17 cellular contexts compared by ENCODE assay signal in the genomic region with DNA sequence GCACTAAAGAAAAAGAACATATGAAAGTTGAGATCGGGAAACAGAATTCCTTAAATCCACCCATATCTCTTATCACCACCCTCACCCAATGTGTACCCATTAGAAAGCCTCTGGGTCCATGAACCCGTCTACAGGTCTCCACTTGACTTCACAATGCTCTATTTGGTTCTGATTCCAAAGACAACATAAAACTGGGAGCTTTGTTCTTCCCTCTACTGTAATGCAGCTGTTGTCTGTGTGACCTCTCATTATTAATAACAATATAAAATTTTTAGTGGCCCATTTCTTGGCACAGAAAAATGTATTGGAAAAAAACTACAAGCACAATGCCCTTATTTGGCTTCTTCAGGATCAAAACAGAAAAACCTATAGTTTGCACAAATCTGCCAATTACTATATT. TPM values are rescaled to one million over a fixed set of nuclear protein-coding genes. Genes with fewer than 3 reads are reported as not detected.
A peak's percentile ranks its signal among the peaks of the same experiment; 100 is the strongest.
DNase-seq lines count a peak whose midpoint lies in the region; FAIRE-seq and TF ChIP-seq lines count a peak whose summit lies in the region.
"Had no signal": no experiment of that assay in that cellular context is flagged by ENCODE, and none has a peak within 500 bp of the region (broad histone marks: within the 10 kb centered on the region; RNA-seq: fewer than 3 reads in every experiment).

No MANE protein-coding gene starts in this region.

- FAIRE-seq in endothelial cell of umbilical vein (lab: Jason Lieb, UNC) = no peak
- FAIRE-seq: GM12891, GM18507, H54 had no signal

- no peak overlapping the region for H2AFZ ChIP-seq in endothelial cell of umbilical vein (ENCODE audit: low read depth, low read length)

- H3K36me3 ChIP-seq in endothelial cell of umbilical vein (ENCODE audit: control insufficient read depth in 2 of 2, extremely low read depth in 1 of 2, insufficient read depth in 2 of 2, low read length in 2 of 2) = no peaks in the 10 kb centered on the region
- H3K36me3 ChIP-seq: HAP-1 had no signal

- peaks cover 2% of the 10 kb centered on the region for H4K20me1 ChIP-seq in endothelial cell of umbilical vein (replicated peaks; ENCODE audit: control insufficient read depth, extremely low read depth, insufficient read depth, low read length)

- no peak overlapping the region for H3K4me2 ChIP-seq in endothelial cell of umbilical vein (ENCODE audit: insufficient read depth, low read length)

- intact Hi-C loops in endothelial cell of umbilical vein (cut with micrococcal nuclease) = no loop called here

- no peak for TF ChIP-seq CTCF in LNCaP clone FGC (IDR thresholded peaks at IDR 0.05; ENCODE audit: control insufficient read depth, extremely low read depth, insufficient read depth)
- no peak for TF ChIP-seq CTCF in endothelial cell of umbilical vein (IDR thresholded peaks at IDR 0.05; ENCODE audit: extremely low read depth in 1 of 2, insufficient read depth in 1 of 2, low read depth in 1 of 2, low read length in 2 of 2)

- H3K9me3 ChIP-seq in endothelial cell of umbilical vein (replicated peaks; ENCODE audit: control insufficient read depth, insufficient read depth, low read length) = no peaks in the 10 kb centered on the region
- H3K9me3 ChIP-seq: HAP-1 had no signal

- no peaks in the 10 kb centered on the region for H3K9me1 ChIP-seq in endothelial cell of umbilical vein (replicated peaks; ENCODE audit: control insufficient read depth, extremely low read depth, insufficient read depth, low read length)

- POLR2A ChIA-PET in endothelial cell of umbilical vein (lab: Charles Lee) = interaction anchor here (0.8 to 1.2 kb wide), 2 partner anchors 9 to 14 kb away, joined by 3 to 4 read pairs; no protein-coding TSS in a partner anchor

- no peaks in the 10 kb centered on the region for H3K27me3 ChIP-seq in endothelial cell of umbilical vein (ENCODE audit: control insufficient read depth in 2 of 2, insufficient read depth in 2 of 2, low read length in 2 of 2)

- H3K27ac ChIP-seq in endothelial cell of umbilical vein (ENCODE audit: insufficient read depth, low read depth, low read length) = no peak overlapping the region

- peaks cover 100% of the 10 kb centered on the region for H3K79me2 ChIP-seq in endothelial cell of umbilical vein (ENCODE audit: control insufficient read depth, insufficient read depth, low read length)

- dilution Hi-C loops in endothelial cell of umbilical vein (cut with MboI; ENCODE audit: extremely low pct_ligation_motif_present, low sequenced_read_pairs) = no loop called here

- no TSS peak for BruUV-seq in endothelial cell of umbilical vein (replicated peaks; lab: Mats Ljungman, UMichigan)

- no peak overlapping the region for H3K4me3 ChIP-seq in LNCaP clone FGC (ENCODE audit: low read depth, low read length)
- no peak overlapping the region for H3K4me3 ChIP-seq in endothelial cell of umbilical vein (replicated peaks in 1 of 3; ENCODE audit: insufficient read depth in 1 of 3, low read depth in 1 of 3, low read length in 3 of 3)
- H3K4me3 ChIP-seq: HAP-1 had no signal

- CTCF ChIA-PET in endothelial cell of umbilical vein (lab: Charles Lee) = interaction anchor here (1.4 to 2.3 kb wide), 3 partner anchors 8 to 12 kb away, joined by 4 to 8 read pairs (median 4); no protein-coding TSS in a partner anchor

- H3K9ac ChIP-seq in endothelial cell of umbilical vein (replicated peaks; ENCODE audit: extremely low read depth, insufficient read depth, low read length) = no peak overlapping the region

- peaks cover 38% of the 10 kb centered on the region for H3K4me1 ChIP-seq in endothelial cell of umbilical vein (ENCODE audit: control insufficient read depth, extremely low read depth, insufficient read depth, low read length)

- TF ChIP-seq POLR2A in endothelial cell of umbilical vein (IDR thresholded peaks at IDR 0.05; ENCODE audit: low read depth, low read length) = no peak

- peak; percentile 19 for DNase-seq in LHCN-M2 (ENCODE audit: low read depth)
- DNase-seq in LNCaP clone FGC (ENCODE audit: low read depth) = peak; percentile 18
- peak; percentile 45 for DNase-seq in dermis blood vessel endothelial cell
- peak; percentile 72 for DNase-seq in endothelial cell of umbilical vein (ENCODE audit: low read depth, low spot score)
- no peak for DNase-seq in HuH-7 (ENCODE audit: low spot score)
- DNase-seq in SK-N-DZ (ENCODE audit: low spot score) = no peak
- DNase-seq: C1 segment of cervical spinal cord; Calu3; CD4-positive, alpha-beta memory T cell; DMS53; GF-D8; GOT3; HFFc6 had no signal

TF ChIP-seq in endothelial cell of umbilical vein, 7 proteins besides CTCF, POLR2A, EP300 and RAD21:
- TF ChIP-seq EZH2 (IDR thresholded peaks at IDR 0.05; ENCODE audit: borderline replicate concordance, low read depth, low read length, severe bottlenecking) = no peak
- TF ChIP-seq MYC (IDR thresholded peaks at IDR 0.05; ENCODE audit: low read depth, low read length) = no peak
- no peak for TF ChIP-seq JUN (IDR thresholded peaks at IDR 0.05; ENCODE audit: borderline replicate concordance, insufficient read depth, insufficient read length, low read depth)
- no peak for TF ChIP-seq POLR2AphosphoS5 (IDR thresholded peaks at IDR 0.05; ENCODE audit: insufficient read depth, low read depth, low read length)
- no peak for TF ChIP-seq MAX (IDR thresholded peaks at IDR 0.05; ENCODE audit: insufficient read depth, insufficient read length)
- TF ChIP-seq FOS (IDR thresholded peaks at IDR 0.05; ENCODE audit: borderline replicate concordance, insufficient read depth, low read length) = no peak
- TF ChIP-seq GATA2 (IDR thresholded peaks at IDR 0.05; ENCODE audit: insufficient read depth, insufficient read length, low read depth, low read length) = no peak

RNA-seq across cellular contexts. Expression of gene DOCK4, which starts 30.0 kb away (rescaled TPM):
- total RNA-seq in LHCN-M2 (2014; rRNA removed) = 6.3 and 13.7 TPM in 2 replicates
- 0.98 TPM for polyA plus RNA-seq in LHCN-M2 (2012)
- 155 and 162 TPM in 2 replicates for total RNA-seq in dermis blood vessel endothelial cell
- total RNA-seq in endothelial cell of umbilical vein = 164 TPM in 2 replicates
- 37.5 and 47.4 TPM in 2 replicates for polyA plus RNA-seq in endothelial cell of umbilical vein
- 37.7 and 38.6 TPM in 2 replicates for polyA plus RNA-seq in endothelial cell of umbilical vein (2011; cell fraction: cytosol; rRNA removed)
- polyA plus RNA-seq in endothelial cell of umbilical vein (2011; cell fraction: nucleus; rRNA removed) = 168 and 178 TPM in 2 replicates
- polyA plus RNA-seq in endothelial cell of umbilical vein (2012) = 69.2 and 79.1 TPM in 2 replicates
- 246 and 289 TPM in 2 replicates for polyA minus RNA-seq in endothelial cell of umbilical vein
- polyA minus RNA-seq in endothelial cell of umbilical vein (2011; cell fraction: cytosol; rRNA and poly(A)+ RNA removed) = 1.7 TPM
- polyA minus RNA-seq in endothelial cell of umbilical vein (2011; cell fraction: nucleus; rRNA and poly(A)+ RNA removed) = 603 and 865 TPM in 2 replicates
- polyA plus RNA-seq in SK-N-DZ (2014; cell fraction: cytosol; rRNA removed) = 14.3 and 21.6 TPM in 2 replicates
- 31.5 and 35.8 TPM in 2 replicates for polyA plus RNA-seq in SK-N-DZ (2014; cell fraction: nucleus; rRNA removed)

RNA-seq across cellular contexts. Expression of gene ZNF277, which starts 30.3 kb away (rescaled TPM):
- total RNA-seq in LHCN-M2 (2014; rRNA removed) (23.8 and 24.4 TPM in 2 replicates), dermis blood vessel endothelial cell (43.8 and 61.9 TPM in 2 replicates), endothelial cell of umbilical vein (19.0 and 22.6 TPM in 2 replicates)
- polyA plus RNA-seq in LHCN-M2 (2012) = 8.3 TPM
- polyA plus RNA-seq in endothelial cell of umbilical vein = 4.6 and 7.8 TPM in 2 replicates
- 11.9 and 13.0 TPM in 2 replicates for polyA plus RNA-seq in endothelial cell of umbilical vein (2011; cell fraction: cytosol; rRNA removed)
- 6.8 and 7.8 TPM in 2 replicates for polyA plus RNA-seq in endothelial cell of umbilical vein (2011; cell fraction: nucleus; rRNA removed)
- polyA plus RNA-seq in endothelial cell of umbilical vein (2012) = 19.8 and 22.3 TPM in 2 replicates
- polyA minus RNA-seq in endothelial cell of umbilical vein = 8.4 and 11.6 TPM in 2 replicates
- polyA minus RNA-seq in endothelial cell of umbilical vein (2011; cell fraction: cytosol; rRNA and poly(A)+ RNA removed) = 10.2 TPM
- 15.1 and 21.9 TPM in 2 replicates for polyA minus RNA-seq in endothelial cell of umbilical vein (2011; cell fraction: nucleus; rRNA and poly(A)+ RNA removed)
- 22.5 and 27.3 TPM in 2 replicates for polyA plus RNA-seq in SK-N-DZ (2014; cell fraction: cytosol; rRNA removed)
- polyA plus RNA-seq in SK-N-DZ (2014; cell fraction: nucleus; rRNA removed) = 11.1 and 14.8 TPM in 2 replicates

Comparison
In these comparisons a context has a peak if more than half of its experiments do, and no peak if none do; other contexts are left out.
1. DNase-seq: peak in LHCN-M2 (single experiment), LNCaP clone FGC (single experiment), dermis blood vessel endothelial cell (single experiment) and endothelial cell of umbilical vein (single experiment); none in HuH-7 (single experiment) and SK-N-DZ (single experiment).
2. RNA of gene DOCK4, which starts 30.0 kb away (total RNA-seq): 164 TPM in endothelial cell of umbilical vein and 155 to 162 TPM in dermis blood vessel endothelial cell; 6.3 to 13.7 TPM in LHCN-M2; every median in the first group is over 10 times any median in the second.